ENCODE assay signal across 8 cellular contexts in genomic region chr11:82899191-82899820, GRCh38. TPM values are rescaled to one million over a fixed set of nuclear protein-coding genes. Genes with fewer than 3 reads are reported as not detected.
A peak's percentile ranks its signal among the peaks of the same experiment; 100 is the strongest.
DNase-seq lines count a peak whose midpoint lies in the region; ATAC-seq and TF ChIP-seq lines count a peak whose summit lies in the region.

No MANE protein-coding gene starts in this region.

- H3K9me3 ChIP-seq in left ventricle myocardium inferior (replicated peaks) (no peaks in the 10 kb centered on the region), T-helper 17 cell (ENCODE audit: control insufficient read depth, low read length, poor library complexity, severe bottlenecking) (no peaks in the 10 kb centered on the region), body of pancreas (no peaks in the 10 kb centered on the region)

- peak overlapping the region; percentile 98 for H3K4me3 Mint-ChIP-seq in T-helper 17 cell

- peak overlapping the region; percentile 82 for H3K4me3 ChIP-seq in left ventricle myocardium inferior
- peak overlapping the region; percentile 82 for H3K4me3 ChIP-seq in fibroblast of the aortic adventitia (ENCODE audit: low read depth, low read length)
- peak overlapping the region; percentile 55 to 72 (median 70) for H3K4me3 ChIP-seq in skin epidermis
- peak overlapping the region in 1 of 2 donors; percentile 55 for H3K4me3 ChIP-seq in body of pancreas

- H3K27me3 Mint-ChIP-seq in T-helper 17 cell: no peaks in the 10 kb centered on the region

- H3K27ac ChIP-seq in left ventricle myocardium inferior (replicated peaks): peak overlapping the region; percentile 91
- H3K27ac ChIP-seq in skin epidermis: peak overlapping the region in 15 of 21 experiments; percentile 75 to 95 (median 89)
- H3K27ac ChIP-seq in body of pancreas: peak overlapping the region in 1 of 4 donors; percentile 93

- H3K27ac Mint-ChIP-seq in T-helper 17 cell: peak overlapping the region; percentile 100

- no peak for TF ChIP-seq POLR2A in body of pancreas (IDR thresholded peaks at IDR 0.05)

- 10 to 15% methylated on average over 3 of the region's 3 CpGs for WGBS in body of pancreas, 2 donors

- no peak for DNase-seq in left ventricle myocardium inferior
- DNase-seq in cardiac septum (ENCODE audit: low spot score): no peak
- DNase-seq in T-helper 17 cell: peak in 1 of 3 donors; percentile 13
- no peak for DNase-seq in fibroblast of the aortic adventitia (ENCODE audit: low read depth)
- DNase-seq in NCI-H2081 (lab: John Stamatoyannopoulos, UW): no peak
- no peak for DNase-seq in activated effector memory CD4-positive, alpha-beta T cell treated with Interleukin-2 at 50 U/mL for 16 hours
- no peak for DNase-seq in body of pancreas

- peaks cover 5% of the 10 kb centered on the region for H3K36me3 Mint-ChIP-seq in T-helper 17 cell (ENCODE audit: low read depth)

- H3K4me1 Mint-ChIP-seq in T-helper 17 cell: peaks cover 42% of the 10 kb centered on the region

- H3K27me3 ChIP-seq in left ventricle myocardium inferior (ENCODE audit: low read depth) (no peaks in the 10 kb centered on the region), body of pancreas (no peaks in the 10 kb centered on the region)

- TF ChIP-seq CTCF in left ventricle myocardium inferior (IDR thresholded peaks at IDR 0.05; ENCODE audit: borderline replicate concordance) (no peak), fibroblast of the aortic adventitia (IDR thresholded peaks at IDR 0.05; ENCODE audit: insufficient read depth, low read length) (no peak), body of pancreas (IDR thresholded peaks at IDR 0.05) (no peak)

- H3K4me1 ChIP-seq in left ventricle myocardium inferior: peaks cover 58% of the 10 kb centered on the region
- peaks cover 19% of the 10 kb centered on the region for H3K4me1 ChIP-seq in body of pancreas

- intact Hi-C loops in left ventricle myocardium inferior (cut with micrococcal nuclease) (no loop called here), cardiac septum (cut with DNase I) (no loop called here), body of pancreas (cut with DNase I) (no loop called here)

- ATAC-seq in T-helper 17 cell (peak; percentile 40), body of pancreas (no peak)

- H3K36me3 ChIP-seq in left ventricle myocardium inferior: no peaks in the 10 kb centered on the region
- no peaks in the 10 kb centered on the region for H3K36me3 ChIP-seq in body of pancreas (replicated peaks in 1 of 2; ENCODE audit: insufficient read depth in 1 of 2, low read depth in 2 of 2)

RNA-seq across cellular contexts. Expression of gene PRCP, which starts 0.9 kb away (rescaled TPM):
- 40.2 TPM for total RNA-seq in left ventricle myocardium inferior
- total RNA-seq in cardiac septum: 52.3 TPM
- 10 to 100 TPM; 23.0 to 28.7 TPM for total RNA-seq in T-helper 17 cell
- 19.0 and 41.1 TPM in 2 replicates for total RNA-seq in fibroblast of the aortic adventitia (ENCODE audit: low replicate concordance)
- total RNA-seq in body of pancreas: 10 to 100 TPM; 16.8 to 38.9 TPM

RNA-seq across cellular contexts. Expression of gene DDIAS, which starts 2.2 kb away (rescaled TPM):
- total RNA-seq in left ventricle myocardium inferior (0.58 TPM), cardiac septum (0.22 TPM), T-helper 17 cell (under 1 TPM; 0.47 to 0.52 TPM), fibroblast of the aortic adventitia (ENCODE audit: low replicate concordance) (0.16 and 14.3 TPM in 2 replicates), body of pancreas (not detected)
